ENCODE assay signal across 2 cellular contexts in the genomic region with DNA sequence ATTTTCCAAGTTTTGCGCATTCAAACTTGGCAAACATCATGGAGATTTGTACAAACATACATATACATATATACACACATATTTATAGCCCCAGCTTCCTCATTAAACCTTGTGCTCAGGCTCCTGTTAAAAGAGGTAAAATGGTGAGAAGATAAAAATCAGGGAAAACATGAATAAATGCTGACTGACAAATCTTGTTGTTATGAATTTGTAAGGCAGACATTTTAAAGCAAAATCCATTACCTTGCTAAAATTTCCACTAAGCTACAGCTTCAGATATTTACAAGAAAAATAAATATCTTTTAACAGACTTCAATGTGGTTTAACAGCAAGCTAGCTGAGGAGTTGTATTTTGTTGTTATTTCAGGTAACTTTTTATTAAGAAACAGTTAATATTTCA.
TF ChIP-seq lines count a peak whose summit lies in the region.

No MANE protein-coding gene starts in this region.

TF ChIP-seq in IMR-90, 13 proteins besides CTCF, POLR2A, EP300 and RAD21:
- TF ChIP-seq MAFK (IDR thresholded peaks at IDR 0.05; ENCODE audit: low read depth, low read length) (peak; percentile 68), ELK1 (IDR thresholded peaks at IDR 0.05; ENCODE audit: borderline replicate concordance, low read depth, low read length) (no peak), CEBPB (IDR thresholded peaks at IDR 0.05; ENCODE audit: low read depth, low read length) (no peak)
- TF ChIP-seq, protein P1, sequence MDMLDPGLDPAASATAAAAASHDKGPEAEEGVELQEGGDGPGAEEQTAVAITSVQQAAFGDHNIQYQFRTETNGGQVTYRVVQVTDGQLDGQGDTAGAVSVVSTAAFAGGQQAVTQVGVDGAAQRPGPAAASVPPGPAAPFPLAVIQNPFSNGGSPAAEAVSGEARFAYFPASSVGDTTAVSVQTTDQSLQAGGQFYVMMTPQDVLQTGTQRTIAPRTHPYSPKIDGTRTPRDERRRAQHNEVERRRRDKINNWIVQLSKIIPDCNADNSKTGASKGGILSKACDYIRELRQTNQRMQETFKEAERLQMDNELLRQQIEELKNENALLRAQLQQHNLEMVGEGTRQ (IDR thresholded peaks at IDR 0.05; ENCODE audit: low read depth, low read length), result no peak

TF ChIP-seq in endothelial cell of umbilical vein, 7 proteins besides CTCF, POLR2A, EP300 and RAD21:
- TF ChIP-seq POLR2AphosphoS5 (IDR thresholded peaks at IDR 0.05; ENCODE audit: insufficient read depth, low read depth, low read length), result no peak
- TF ChIP-seq JUN (IDR thresholded peaks at IDR 0.05; ENCODE audit: borderline replicate concordance, insufficient read depth, insufficient read length, low read depth), result no peak
- TF ChIP-seq MAX (IDR thresholded peaks at IDR 0.05; ENCODE audit: insufficient read depth, insufficient read length), result no peak
- TF ChIP-seq EZH2 (IDR thresholded peaks at IDR 0.05; ENCODE audit: borderline replicate concordance, low read depth, low read length, severe bottlenecking), result no peak
